4 cellular contexts compared by ENCODE assay signal in the genomic region with DNA sequence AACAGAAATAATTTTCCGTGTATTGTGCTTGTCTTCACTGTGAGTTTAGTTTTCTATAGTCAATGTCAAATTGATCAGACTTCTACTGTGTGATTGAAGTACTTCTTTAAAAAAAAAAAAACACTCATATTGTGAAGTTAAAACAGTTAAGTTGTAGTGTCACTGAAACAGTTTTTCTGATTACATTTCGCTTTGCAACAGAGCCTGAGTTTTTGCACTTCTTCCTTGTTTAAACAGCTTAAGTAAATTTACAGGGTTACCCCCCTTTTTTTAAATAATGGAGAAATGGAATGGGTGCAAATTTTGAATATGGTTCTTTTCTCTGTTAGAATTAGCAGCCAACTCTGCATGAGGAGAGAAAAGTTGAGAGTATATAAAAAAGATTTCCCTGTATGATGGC.
TF ChIP-seq lines count a peak whose summit lies in the region.

No MANE protein-coding gene starts in this region.

TF ChIP-seq in A549, 52 proteins besides CTCF, POLR2A, EP300 and RAD21 (continued from another document):
- TF ChIP-seq JUN (IDR thresholded peaks at IDR 0.05) (no peak), FOSL2 (IDR thresholded peaks at IDR 0.05) (no peak), FOSL2 (CRISPR knock-in tag; IDR thresholded peaks at IDR 0.05) (no peak), HOXB5 (CRISPR knock-in tag; IDR thresholded peaks at IDR 0.05) (no peak), FOSB (CRISPR knock-in tag; IDR thresholded peaks at IDR 0.05) (no peak), REST (IDR thresholded peaks at IDR 0.05) (no peak), ZNF302 (CRISPR knock-in tag; IDR thresholded peaks at IDR 0.05) (no peak), MYC (IDR thresholded peaks at IDR 0.05; ENCODE audit: borderline replicate concordance, low read length) (no peak), CBX2 (IDR thresholded peaks at IDR 0.05; ENCODE audit: borderline replicate concordance, low read depth) (no peak)
- TF ChIP-seq, protein P1, sequence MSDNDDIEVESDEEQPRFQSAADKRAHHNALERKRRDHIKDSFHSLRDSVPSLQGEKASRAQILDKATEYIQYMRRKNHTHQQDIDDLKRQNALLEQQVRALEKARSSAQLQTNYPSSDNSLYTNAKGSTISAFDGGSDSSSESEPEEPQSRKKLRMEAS (IDR thresholded peaks at IDR 0.05): no peak

TF ChIP-seq in GM23338, 12 proteins besides CTCF, POLR2A, EP300 and RAD21 (continued from another document):
- TF ChIP-seq CREB1 (CRISPR knock-in tag; IDR thresholded peaks at IDR 0.05; ENCODE audit: low read depth) (no peak), REST (IDR thresholded peaks at IDR 0.05; ENCODE audit: unreplicated experiment) (no peak), STAT1 (IDR thresholded peaks at IDR 0.05; ENCODE audit: unreplicated experiment) (no peak)

TF ChIP-seq in WTC11, 78 proteins besides CTCF, POLR2A, EP300 and RAD21 (continued from another document):
- TF ChIP-seq, protein P2, sequence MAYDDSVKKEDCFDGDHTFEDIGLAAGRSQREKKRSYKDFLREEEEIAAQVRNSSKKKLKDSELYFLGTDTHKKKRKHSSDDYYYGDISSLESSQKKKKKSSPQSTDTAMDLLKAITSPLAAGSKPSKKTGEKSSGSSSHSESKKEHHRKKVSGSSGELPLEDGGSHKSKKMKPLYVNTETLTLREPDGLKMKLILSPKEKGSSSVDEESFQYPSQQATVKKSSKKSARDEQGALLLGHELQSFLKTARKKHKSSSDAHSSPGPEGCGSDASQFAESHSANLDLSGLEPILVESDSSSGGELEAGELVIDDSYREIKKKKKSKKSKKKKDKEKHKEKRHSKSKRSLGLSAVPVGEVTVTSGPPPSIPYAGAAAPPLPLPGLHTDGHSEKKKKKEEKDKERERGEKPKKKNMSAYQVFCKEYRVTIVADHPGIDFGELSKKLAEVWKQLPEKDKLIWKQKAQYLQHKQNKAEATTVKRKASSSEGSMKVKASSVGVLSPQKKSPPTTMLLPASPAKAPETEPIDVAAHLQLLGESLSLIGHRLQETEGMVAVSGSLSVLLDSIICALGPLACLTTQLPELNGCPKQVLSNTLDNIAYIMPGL (CRISPR knock-in tag; IDR thresholded peaks at IDR 0.05): no peak
- TF ChIP-seq IRF2 (CRISPR knock-in tag; IDR thresholded peaks at IDR 0.05; ENCODE audit: borderline replicate concordance, low read depth): no peak
- no peak for TF ChIP-seq ZNF512 (CRISPR knock-in tag; IDR thresholded peaks at IDR 0.05; ENCODE audit: borderline replicate concordance)
- no peak for TF ChIP-seq TEAD4 (CRISPR knock-in tag; IDR thresholded peaks at IDR 0.05)
- no peak for TF ChIP-seq KAT7 (CRISPR knock-in tag; IDR thresholded peaks at IDR 0.05; ENCODE audit: borderline replicate concordance)
- TF ChIP-seq, protein P3, sequence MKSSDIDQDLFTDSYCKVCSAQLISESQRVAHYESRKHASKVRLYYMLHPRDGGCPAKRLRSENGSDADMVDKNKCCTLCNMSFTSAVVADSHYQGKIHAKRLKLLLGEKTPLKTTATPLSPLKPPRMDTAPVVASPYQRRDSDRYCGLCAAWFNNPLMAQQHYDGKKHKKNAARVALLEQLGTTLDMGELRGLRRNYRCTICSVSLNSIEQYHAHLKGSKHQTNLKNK (CRISPR knock-in tag; IDR thresholded peaks at IDR 0.05): no peak
- no peak for TF ChIP-seq FOXJ3 (CRISPR knock-in tag; IDR thresholded peaks at IDR 0.05; ENCODE audit: borderline replicate concordance)
- TF ChIP-seq, protein P4, sequence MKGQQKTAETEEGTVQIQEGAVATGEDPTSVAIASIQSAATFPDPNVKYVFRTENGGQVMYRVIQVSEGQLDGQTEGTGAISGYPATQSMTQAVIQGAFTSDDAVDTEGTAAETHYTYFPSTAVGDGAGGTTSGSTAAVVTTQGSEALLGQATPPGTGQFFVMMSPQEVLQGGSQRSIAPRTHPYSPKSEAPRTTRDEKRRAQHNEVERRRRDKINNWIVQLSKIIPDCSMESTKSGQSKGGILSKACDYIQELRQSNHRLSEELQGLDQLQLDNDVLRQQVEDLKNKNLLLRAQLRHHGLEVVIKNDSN (CRISPR knock-in tag; IDR thresholded peaks at IDR 0.05): no peak
- TF ChIP-seq GRHL2 (CRISPR knock-in tag; IDR thresholded peaks at IDR 0.05; ENCODE audit: insufficient replicate concordance, severe bottlenecking): no peak
- TF ChIP-seq TP53 (CRISPR knock-in tag; IDR thresholded peaks at IDR 0.05): no peak
- TF ChIP-seq, protein P1 (CRISPR knock-in tag; IDR thresholded peaks at IDR 0.05): no peak
- no peak for TF ChIP-seq ZNF671 (CRISPR knock-in tag; IDR thresholded peaks at IDR 0.05)
- TF ChIP-seq MXD4 (CRISPR knock-in tag; IDR thresholded peaks at IDR 0.05; ENCODE audit: borderline replicate concordance): no peak

TF ChIP-seq in HepG2, 621 proteins besides CTCF, POLR2A, EP300 and RAD21 (continued from another document and continues in another):
- TF ChIP-seq SOX13 (IDR thresholded peaks at IDR 0.05) (no peak), SOX13 (CRISPR knock-in tag; conservative IDR thresholded peaks at IDR 0.05 in 1 of 2, IDR thresholded peaks at IDR 0.05 in 1 of 2) (peak in 1 of 2 experiments; percentile 86; a peak in 2 of 4 replicates), PATZ1 (CRISPR knock-in tag; IDR thresholded peaks at IDR 0.05) (peak; percentile 61; the same call in 1 of the 2 replicates), ZNF577 (CRISPR knock-in tag; IDR thresholded peaks at IDR 0.05; ENCODE audit: borderline replicate concordance, low read depth) (no peak), NFIC (IDR thresholded peaks at IDR 0.05; ENCODE audit: low read length) (peak; percentile 48; the same call in 1 of the 2 replicates), SOX6 (IDR thresholded peaks at IDR 0.05) (no peak), SOX6 (CRISPR knock-in tag; IDR thresholded peaks at IDR 0.05) (peak; percentile 54; the same call in 1 of the 2 replicates), STAT6 (CRISPR knock-in tag; IDR thresholded peaks at IDR 0.05; ENCODE audit: borderline replicate concordance) (0 out of 2 replicates have a peak, but pooled peaks have one; percentile 56), ZKSCAN8 (CRISPR knock-in tag; IDR thresholded peaks at IDR 0.05; ENCODE audit: borderline replicate concordance) (peak; percentile 34; the same call in 1 of the 2 replicates), TOE1 (CRISPR knock-in tag; IDR thresholded peaks at IDR 0.05) (no peak), HMG20A (CRISPR knock-in tag; IDR thresholded peaks at IDR 0.05; ENCODE audit: borderline replicate concordance) (peak; percentile 66; the same call in 1 of the 2 replicates), ELF3 (CRISPR knock-in tag; IDR thresholded peaks at IDR 0.05) (peak; percentile 95), RARG (CRISPR knock-in tag; IDR thresholded peaks at IDR 0.05; ENCODE audit: low read depth) (no peak), ZBTB1 (CRISPR knock-in tag; IDR thresholded peaks at IDR 0.05; ENCODE audit: borderline replicate concordance) (no peak), ZBTB43 (CRISPR knock-in tag; conservative IDR thresholded peaks at IDR 0.05) (peak; percentile 45; the same call in 1 of the 2 replicates), MEIS1 (CRISPR knock-in tag; IDR thresholded peaks at IDR 0.05; ENCODE audit: borderline replicate concordance) (no peak), ISL2 (CRISPR knock-in tag; IDR thresholded peaks at IDR 0.05) (peak; percentile 82), ZNF598 (CRISPR knock-in tag; IDR thresholded peaks at IDR 0.05; ENCODE audit: borderline replicate concordance) (no peak), THAP11 (CRISPR knock-in tag; IDR thresholded peaks at IDR 0.05) (peak; percentile 33; the same call in 1 of the 2 replicates), SMYD3 (CRISPR knock-in tag; IDR thresholded peaks at IDR 0.05) (no peak), ZNF790 (CRISPR knock-in tag; IDR thresholded peaks at IDR 0.05; ENCODE audit: borderline replicate concordance) (no peak), NR3C1 (CRISPR knock-in tag; IDR thresholded peaks at IDR 0.05) (no peak)
- TF ChIP-seq, protein P5, sequence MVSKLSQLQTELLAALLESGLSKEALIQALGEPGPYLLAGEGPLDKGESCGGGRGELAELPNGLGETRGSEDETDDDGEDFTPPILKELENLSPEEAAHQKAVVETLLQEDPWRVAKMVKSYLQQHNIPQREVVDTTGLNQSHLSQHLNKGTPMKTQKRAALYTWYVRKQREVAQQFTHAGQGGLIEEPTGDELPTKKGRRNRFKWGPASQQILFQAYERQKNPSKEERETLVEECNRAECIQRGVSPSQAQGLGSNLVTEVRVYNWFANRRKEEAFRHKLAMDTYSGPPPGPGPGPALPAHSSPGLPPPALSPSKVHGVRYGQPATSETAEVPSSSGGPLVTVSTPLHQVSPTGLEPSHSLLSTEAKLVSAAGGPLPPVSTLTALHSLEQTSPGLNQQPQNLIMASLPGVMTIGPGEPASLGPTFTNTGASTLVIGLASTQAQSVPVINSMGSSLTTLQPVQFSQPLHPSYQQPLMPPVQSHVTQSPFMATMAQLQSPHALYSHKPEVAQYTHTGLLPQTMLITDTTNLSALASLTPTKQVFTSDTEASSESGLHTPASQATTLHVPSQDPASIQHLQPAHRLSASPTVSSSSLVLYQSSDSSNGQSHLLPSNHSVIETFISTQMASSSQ (IDR thresholded peaks at IDR 0.05; ENCODE audit: low read depth): peak; percentile 53
- TF ChIP-seq, protein P5 (CRISPR knock-in tag; IDR thresholded peaks at IDR 0.05; ENCODE audit: borderline replicate concordance): no peak
- TF ChIP-seq, protein P6, sequence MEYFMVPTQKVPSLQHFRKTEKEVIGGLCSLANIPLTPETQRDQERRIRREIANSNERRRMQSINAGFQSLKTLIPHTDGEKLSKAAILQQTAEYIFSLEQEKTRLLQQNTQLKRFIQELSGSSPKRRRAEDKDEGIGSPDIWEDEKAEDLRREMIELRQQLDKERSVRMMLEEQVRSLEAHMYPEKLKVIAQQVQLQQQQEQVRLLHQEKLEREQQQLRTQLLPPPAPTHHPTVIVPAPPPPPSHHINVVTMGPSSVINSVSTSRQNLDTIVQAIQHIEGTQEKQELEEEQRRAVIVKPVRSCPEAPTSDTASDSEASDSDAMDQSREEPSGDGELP (IDR thresholded peaks at IDR 0.05; ENCODE audit: borderline replicate concordance, low read depth): peak; percentile 57
- TF ChIP-seq, protein P7, sequence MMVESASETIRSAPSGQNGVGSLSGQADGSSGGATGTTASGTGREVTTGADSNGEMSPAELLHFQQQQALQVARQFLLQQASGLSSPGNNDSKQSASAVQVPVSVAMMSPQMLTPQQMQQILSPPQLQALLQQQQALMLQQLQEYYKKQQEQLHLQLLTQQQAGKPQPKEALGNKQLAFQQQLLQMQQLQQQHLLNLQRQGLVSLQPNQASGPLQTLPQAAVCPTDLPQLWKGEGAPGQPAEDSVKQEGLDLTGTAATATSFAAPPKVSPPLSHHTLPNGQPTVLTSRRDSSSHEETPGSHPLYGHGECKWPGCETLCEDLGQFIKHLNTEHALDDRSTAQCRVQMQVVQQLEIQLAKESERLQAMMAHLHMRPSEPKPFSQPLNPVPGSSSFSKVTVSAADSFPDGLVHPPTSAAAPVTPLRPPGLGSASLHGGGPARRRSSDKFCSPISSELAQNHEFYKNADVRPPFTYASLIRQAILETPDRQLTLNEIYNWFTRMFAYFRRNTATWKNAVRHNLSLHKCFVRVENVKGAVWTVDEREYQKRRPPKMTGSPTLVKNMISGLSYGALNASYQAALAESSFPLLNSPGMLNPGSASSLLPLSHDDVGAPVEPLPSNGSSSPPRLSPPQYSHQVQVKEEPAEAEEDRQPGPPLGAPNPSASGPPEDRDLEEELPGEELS (CRISPR knock-in tag; IDR thresholded peaks at IDR 0.05): peak; percentile 47
